In the genomic region with DNA sequence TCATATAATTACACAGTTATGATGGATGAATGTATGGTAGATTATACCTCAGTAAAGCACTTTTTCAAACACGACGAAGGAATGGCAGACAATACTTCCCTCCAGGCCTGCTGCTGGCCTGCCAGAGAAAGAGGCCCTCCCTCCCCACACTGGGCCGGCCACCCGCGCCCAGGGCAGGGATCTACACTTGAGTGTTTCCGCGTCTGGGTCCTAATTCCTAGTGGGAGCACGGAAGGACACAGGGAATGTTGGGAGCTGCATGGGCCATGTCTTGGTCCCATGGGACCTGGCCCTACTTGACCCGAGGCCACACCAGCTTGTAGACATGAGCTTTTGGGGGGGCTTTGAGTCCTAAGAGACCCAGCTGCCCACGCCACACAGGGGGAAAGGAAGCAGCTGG, we compare ENCODE assay signal across 1 cellular context.
TF ChIP-seq lines count a peak whose summit lies in the region.

No MANE protein-coding gene starts in this region.

TF ChIP-seq in GM23338, 12 proteins besides CTCF, POLR2A, EP300 and RAD21 (continued from another document):
- TF ChIP-seq, protein P1, sequence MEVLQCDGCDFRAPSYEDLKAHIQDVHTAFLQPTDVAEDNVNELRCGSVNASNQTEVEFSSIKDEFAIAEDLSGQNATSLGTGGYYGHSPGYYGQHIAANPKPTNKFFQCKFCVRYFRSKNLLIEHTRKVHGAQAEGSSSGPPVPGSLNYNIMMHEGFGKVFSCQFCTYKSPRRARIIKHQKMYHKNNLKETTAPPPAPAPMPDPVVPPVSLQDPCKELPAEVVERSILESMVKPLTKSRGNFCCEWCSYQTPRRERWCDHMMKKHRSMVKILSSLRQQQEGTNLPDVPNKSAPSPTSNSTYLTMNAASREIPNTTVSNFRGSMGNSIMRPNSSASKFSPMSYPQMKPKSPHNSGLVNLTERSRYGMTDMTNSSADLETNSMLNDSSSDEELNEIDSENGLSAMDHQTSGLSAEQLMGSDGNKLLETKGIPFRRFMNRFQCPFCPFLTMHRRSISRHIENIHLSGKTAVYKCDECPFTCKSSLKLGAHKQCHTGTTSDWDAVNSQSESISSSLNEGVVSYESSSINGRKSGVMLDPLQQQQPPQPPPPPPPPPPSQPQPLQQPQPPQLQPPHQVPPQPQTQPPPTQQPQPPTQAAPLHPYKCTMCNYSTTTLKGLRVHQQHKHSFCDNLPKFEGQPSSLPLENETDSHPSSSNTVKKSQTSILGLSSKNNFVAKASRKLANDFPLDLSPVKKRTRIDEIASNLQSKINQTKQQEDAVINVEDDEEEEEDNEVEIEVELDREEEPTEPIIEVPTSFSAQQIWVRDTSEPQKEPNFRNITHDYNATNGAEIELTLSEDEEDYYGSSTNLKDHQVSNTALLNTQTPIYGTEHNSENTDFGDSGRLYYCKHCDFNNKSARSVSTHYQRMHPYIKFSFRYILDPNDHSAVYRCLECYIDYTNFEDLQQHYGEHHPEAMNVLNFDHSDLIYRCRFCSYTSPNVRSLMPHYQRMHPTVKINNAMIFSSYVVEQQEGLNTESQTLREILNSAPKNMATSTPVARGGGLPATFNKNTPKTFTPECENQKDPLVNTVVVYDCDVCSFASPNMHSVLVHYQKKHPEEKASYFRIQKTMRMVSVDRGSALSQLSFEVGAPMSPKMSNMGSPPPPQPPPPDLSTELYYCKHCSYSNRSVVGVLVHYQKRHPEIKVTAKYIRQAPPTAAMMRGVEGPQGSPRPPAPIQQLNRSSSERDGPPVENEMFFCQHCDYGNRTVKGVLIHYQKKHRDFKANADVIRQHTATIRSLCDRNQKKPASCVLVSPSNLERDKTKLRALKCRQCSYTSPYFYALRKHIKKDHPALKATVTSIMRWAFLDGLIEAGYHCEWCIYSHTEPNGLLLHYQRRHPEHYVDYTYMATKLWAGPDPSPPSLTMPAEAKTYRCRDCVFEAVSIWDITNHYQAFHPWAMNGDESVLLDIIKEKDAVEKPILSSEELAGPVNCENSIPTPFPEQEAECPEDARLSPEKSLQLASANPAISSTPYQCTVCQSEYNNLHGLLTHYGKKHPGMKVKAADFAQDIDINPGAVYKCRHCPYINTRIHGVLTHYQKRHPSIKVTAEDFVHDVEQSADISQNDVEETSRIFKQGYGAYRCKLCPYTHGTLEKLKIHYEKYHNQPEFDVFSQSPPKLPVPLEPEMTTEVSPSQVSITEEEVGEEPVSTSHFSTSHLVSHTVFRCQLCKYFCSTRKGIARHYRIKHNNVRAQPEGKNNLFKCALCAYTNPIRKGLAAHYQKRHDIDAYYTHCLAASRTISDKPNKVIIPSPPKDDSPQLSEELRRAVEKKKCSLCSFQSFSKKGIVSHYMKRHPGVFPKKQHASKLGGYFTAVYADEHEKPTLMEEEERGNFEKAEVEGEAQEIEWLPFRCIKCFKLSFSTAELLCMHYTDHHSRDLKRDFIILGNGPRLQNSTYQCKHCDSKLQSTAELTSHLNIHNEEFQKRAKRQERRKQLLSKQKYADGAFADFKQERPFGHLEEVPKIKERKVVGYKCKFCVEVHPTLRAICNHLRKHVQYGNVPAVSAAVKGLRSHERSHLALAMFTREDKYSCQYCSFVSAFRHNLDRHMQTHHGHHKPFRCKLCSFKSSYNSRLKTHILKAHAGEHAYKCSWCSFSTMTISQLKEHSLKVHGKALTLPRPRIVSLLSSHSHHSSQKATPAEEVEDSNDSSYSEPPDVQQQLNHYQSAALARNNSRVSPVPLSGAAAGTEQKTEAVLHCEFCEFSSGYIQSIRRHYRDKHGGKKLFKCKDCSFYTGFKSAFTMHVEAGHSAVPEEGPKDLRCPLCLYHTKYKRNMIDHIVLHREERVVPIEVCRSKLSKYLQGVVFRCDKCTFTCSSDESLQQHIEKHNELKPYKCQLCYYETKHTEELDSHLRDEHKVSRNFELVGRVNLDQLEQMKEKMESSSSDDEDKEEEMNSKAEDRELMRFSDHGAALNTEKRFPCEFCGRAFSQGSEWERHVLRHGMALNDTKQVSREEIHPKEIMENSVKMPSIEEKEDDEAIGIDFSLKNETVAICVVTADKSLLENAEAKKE (CRISPR knock-in tag; IDR thresholded peaks at IDR 0.05), result no peak
- TF ChIP-seq POLR2AphosphoS5 (IDR thresholded peaks at IDR 0.05; ENCODE audit: low read depth), result no peak
- no peak for TF ChIP-seq ZNF114 (CRISPR knock-in tag; IDR thresholded peaks at IDR 0.05)
- TF ChIP-seq, protein P2, sequence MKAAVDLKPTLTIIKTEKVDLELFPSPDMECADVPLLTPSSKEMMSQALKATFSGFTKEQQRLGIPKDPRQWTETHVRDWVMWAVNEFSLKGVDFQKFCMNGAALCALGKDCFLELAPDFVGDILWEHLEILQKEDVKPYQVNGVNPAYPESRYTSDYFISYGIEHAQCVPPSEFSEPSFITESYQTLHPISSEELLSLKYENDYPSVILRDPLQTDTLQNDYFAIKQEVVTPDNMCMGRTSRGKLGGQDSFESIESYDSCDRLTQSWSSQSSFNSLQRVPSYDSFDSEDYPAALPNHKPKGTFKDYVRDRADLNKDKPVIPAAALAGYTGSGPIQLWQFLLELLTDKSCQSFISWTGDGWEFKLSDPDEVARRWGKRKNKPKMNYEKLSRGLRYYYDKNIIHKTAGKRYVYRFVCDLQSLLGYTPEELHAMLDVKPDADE (IDR thresholded peaks at IDR 0.05), result no peak
- TF ChIP-seq EZH2phosphoT487 (IDR thresholded peaks at IDR 0.05; ENCODE audit: unreplicated experiment), result no peak
- no peak for TF ChIP-seq CREB1 (CRISPR knock-in tag; IDR thresholded peaks at IDR 0.05; ENCODE audit: low read depth)
- no peak for TF ChIP-seq ZNF331 (CRISPR knock-in tag; IDR thresholded peaks at IDR 0.05; ENCODE audit: low read depth)
- TF ChIP-seq, protein P3, sequence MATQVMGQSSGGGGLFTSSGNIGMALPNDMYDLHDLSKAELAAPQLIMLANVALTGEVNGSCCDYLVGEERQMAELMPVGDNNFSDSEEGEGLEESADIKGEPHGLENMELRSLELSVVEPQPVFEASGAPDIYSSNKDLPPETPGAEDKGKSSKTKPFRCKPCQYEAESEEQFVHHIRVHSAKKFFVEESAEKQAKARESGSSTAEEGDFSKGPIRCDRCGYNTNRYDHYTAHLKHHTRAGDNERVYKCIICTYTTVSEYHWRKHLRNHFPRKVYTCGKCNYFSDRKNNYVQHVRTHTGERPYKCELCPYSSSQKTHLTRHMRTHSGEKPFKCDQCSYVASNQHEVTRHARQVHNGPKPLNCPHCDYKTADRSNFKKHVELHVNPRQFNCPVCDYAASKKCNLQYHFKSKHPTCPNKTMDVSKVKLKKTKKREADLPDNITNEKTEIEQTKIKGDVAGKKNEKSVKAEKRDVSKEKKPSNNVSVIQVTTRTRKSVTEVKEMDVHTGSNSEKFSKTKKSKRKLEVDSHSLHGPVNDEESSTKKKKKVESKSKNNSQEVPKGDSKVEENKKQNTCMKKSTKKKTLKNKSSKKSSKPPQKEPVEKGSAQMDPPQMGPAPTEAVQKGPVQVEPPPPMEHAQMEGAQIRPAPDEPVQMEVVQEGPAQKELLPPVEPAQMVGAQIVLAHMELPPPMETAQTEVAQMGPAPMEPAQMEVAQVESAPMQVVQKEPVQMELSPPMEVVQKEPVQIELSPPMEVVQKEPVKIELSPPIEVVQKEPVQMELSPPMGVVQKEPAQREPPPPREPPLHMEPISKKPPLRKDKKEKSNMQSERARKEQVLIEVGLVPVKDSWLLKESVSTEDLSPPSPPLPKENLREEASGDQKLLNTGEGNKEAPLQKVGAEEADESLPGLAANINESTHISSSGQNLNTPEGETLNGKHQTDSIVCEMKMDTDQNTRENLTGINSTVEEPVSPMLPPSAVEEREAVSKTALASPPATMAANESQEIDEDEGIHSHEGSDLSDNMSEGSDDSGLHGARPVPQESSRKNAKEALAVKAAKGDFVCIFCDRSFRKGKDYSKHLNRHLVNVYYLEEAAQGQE (IDR thresholded peaks at IDR 0.05; ENCODE audit: unreplicated experiment), result no peak
- no peak for TF ChIP-seq JUNB (IDR thresholded peaks at IDR 0.05; ENCODE audit: unreplicated experiment)
- TF ChIP-seq NANOG (IDR thresholded peaks at IDR 0.05; ENCODE audit: borderline replicate concordance), result no peak
- TF ChIP-seq STAT1 (IDR thresholded peaks at IDR 0.05; ENCODE audit: unreplicated experiment), result no peak
